ENCODE assay signal across 10 cellular contexts in genomic region chr19:31352296-31352781, GRCh38. TPM values are rescaled to one million over a fixed set of nuclear protein-coding genes. Genes with fewer than 3 reads are reported as not detected.
DNase-seq lines count a peak whose midpoint lies in the region; ATAC-seq and TF ChIP-seq lines count a peak whose summit lies in the region.
"Had no signal": no experiment of that assay in that cellular context is flagged by ENCODE, and none has a peak within 500 bp of the region (broad histone marks: within the 10 kb centered on the region; RNA-seq: fewer than 3 reads in every experiment).

No MANE protein-coding gene starts in this region.

- POLR2A ChIA-PET in RWPE1 (lab: Yijun Ruan, JAX; ENCODE audit: low non-redundant PET) = no interaction called here

- peak overlapping the region; percentile 87 for H3K4me3 Mint-ChIP-seq in mesothelial cell of epicardium

- TF ChIP-seq POLR2A in heart left ventricle (IDR thresholded peaks at IDR 0.05) = no peak
- TF ChIP-seq POLR2A in uterus (IDR thresholded peaks at IDR 0.05) = no peak

- in situ Hi-C loops in brain microvascular endothelial cell (cut with HindIII; ENCODE audit: low pct_ligation_motif_present, low sequenced_read_pairs) = no loop called here

- peak overlapping the region in 8 of 12 donors; percentile 81 to 96 (median 90) for H3K4me3 ChIP-seq in heart left ventricle
- H3K4me3 ChIP-seq in right atrium auricular region = no peak overlapping the region
- H3K4me3 ChIP-seq in brain microvascular endothelial cell (ENCODE audit: low read depth, low read length) = peak overlapping the region; percentile 67
- peak overlapping the region in 1 of 2 donors; percentile 68 for H3K4me3 ChIP-seq in uterus

- H3K27ac Mint-ChIP-seq in mesothelial cell of epicardium = peak overlapping the region; percentile 91

- peak overlapping the region in 1 of 12 donors; percentile 79 for H3K27ac ChIP-seq in heart left ventricle
- H3K27ac ChIP-seq in right atrium auricular region = no peak overlapping the region
- no peak overlapping the region for H3K27ac ChIP-seq in brain microvascular endothelial cell
- peak overlapping the region; percentile 95 to 99 for H3K27ac ChIP-seq in uterus
- H3K27ac ChIP-seq in RWPE1 = no peak overlapping the region

- DNase-seq in heart left ventricle (no peak), right atrium auricular region (ENCODE audit: low spot score) (no peak), brain microvascular endothelial cell (no peak), mesothelial cell of epicardium (ENCODE audit: low spot score in 2 of 2, unreplicated experiment in 2 of 2) (peak in 1 of 2 experiments; percentile 37), uterus (no peak), NCI-H2029 (lab: John Stamatoyannopoulos, UW) (no peak), RWPE1 (ENCODE audit: low spot score) (no peak), medulla oblongata (ENCODE audit: extremely low spot score) (no peak)
- DNase-seq: stimulated activated CD4-positive, alpha-beta T cell treated with anti-CD3 and anti-CD28 coated beads, Interleukin-1b, Interleukin-23, amount 100 ng/mL, for 48 hours had no signal

- WGBS in heart left ventricle, 4 donors = 43 to 64% (median 54%) methylated on average over 14 of the region's 14 CpGs

- peaks cover 5 to 66% (median 46%) of the 10 kb centered on the region in 9 donors for H3K27me3 ChIP-seq in heart left ventricle
- peaks cover 11 to 26% of the 10 kb centered on the region in 2 donors for H3K27me3 ChIP-seq in right atrium auricular region
- H3K27me3 ChIP-seq in brain microvascular endothelial cell (replicated peaks) = peaks cover 33% of the 10 kb centered on the region
- no peaks in the 10 kb centered on the region for H3K27me3 ChIP-seq in uterus

- peaks cover 61% of the 10 kb centered on the region for H3K4me1 Mint-ChIP-seq in mesothelial cell of epicardium

- no peaks in the 10 kb centered on the region for H3K9me3 ChIP-seq in heart left ventricle
- H3K9me3 ChIP-seq in right atrium auricular region = no peaks in the 10 kb centered on the region
- no peaks in the 10 kb centered on the region for H3K9me3 ChIP-seq in uterus

- TF ChIP-seq CTCF in heart left ventricle (IDR thresholded peaks at IDR 0.05) (no peak), right atrium auricular region (IDR thresholded peaks at IDR 0.05) (no peak), brain microvascular endothelial cell (IDR thresholded peaks at IDR 0.05; ENCODE audit: low read depth, low read length, missing control alignments) (no peak), mesothelial cell of epicardium (IDR thresholded peaks at IDR 0.05; ENCODE audit: unreplicated experiment) (no peak), uterus (IDR thresholded peaks at IDR 0.05) (no peak), RWPE1 (conservative IDR thresholded peaks at IDR 0.05; ENCODE audit: low read depth) (no peak)

- intact Hi-C loops in heart left ventricle (cut with DNase I) (loop anchor here in 5 of 10 donors (5.0 to 10.0 kb wide), 6 partner anchors 228 to 1060 kb away; no protein-coding TSS in a partner anchor), uterus (cut with DNase I; ENCODE audit: low total_unique reads) (no loop called here)

- no peaks in the 10 kb centered on the region for H3K36me3 Mint-ChIP-seq in mesothelial cell of epicardium

- H3K9me3 Mint-ChIP-seq in mesothelial cell of epicardium = no peaks in the 10 kb centered on the region

- H3K4me1 ChIP-seq in heart left ventricle (peaks cover 0 to 62% (median 15%) of the 10 kb centered on the region in 12 donors), right atrium auricular region (peaks cover 0 to 41% of the 10 kb centered on the region in 2 donors), uterus (peaks cover 0 to 7% of the 10 kb centered on the region in 2 donors)

- H3K27me3 Mint-ChIP-seq in mesothelial cell of epicardium (ENCODE audit: low read depth) = peaks cover 66% of the 10 kb centered on the region

- ATAC-seq in heart left ventricle = no peak

- H3K36me3 ChIP-seq in heart left ventricle (no peaks in the 10 kb centered on the region), right atrium auricular region (no peaks in the 10 kb centered on the region), brain microvascular endothelial cell (replicated peaks) (no peaks in the 10 kb centered on the region), uterus (no peaks in the 10 kb centered on the region)

- CTCF ChIA-PET in RWPE1 (lab: Yijun Ruan, JAX) = interaction anchor here (0.5 kb wide), 1 partner anchor 993 kb away, joined by 4 read pairs; the partner anchor contains the start of gene ZNF507

RNA-seq across cellular contexts. Expression of gene TSHZ3, which starts 3.1 kb away (rescaled TPM):
- total RNA-seq in heart left ventricle (10 to 100 TPM in 1 of 9 donors, 1 to 10 TPM in 8; 2.0 to 11.5 (median 2.7) TPM), right atrium auricular region (1 to 10 TPM; 3.9 to 5.6 TPM), mesothelial cell of epicardium (82.5 to 87.1 TPM (median 82.9 TPM) in 3 replicates), uterus (10 to 100 TPM in 3 of 4 donors, 1 to 10 TPM in 1; 3.2 to 65.5 (median 27.9) TPM)
- polyA plus RNA-seq in heart left ventricle = 1 to 10 TPM in 1 of 2 donors, under 1 TPM in 1; 0.88 to 1.8 TPM
- total RNA-seq: OCI-LY7 had no signal

Comparison
In these comparisons a context has a peak if more than half of its experiments do, and no peak if none do; other contexts are left out.
1. H3K4me3 ChIP-seq: peak in heart left ventricle (8 of 12) and brain microvascular endothelial cell (single experiment); none in right atrium auricular region (0 of 2).
2. H3K27ac ChIP-seq: peak in uterus (2 of 2); none in right atrium auricular region (0 of 2), brain microvascular endothelial cell (single experiment) and RWPE1 (single experiment).